Comparison of ENCODE assay signal across 19 cellular contexts in genomic region chr10:38070501-38070900, GRCh38. TPM values are rescaled to one million over a fixed set of nuclear protein-coding genes. Genes with fewer than 3 reads are reported as not detected.
DNase-seq lines count a peak whose midpoint lies in the region; TF ChIP-seq lines count a peak whose summit lies in the region.
"Had no signal": no experiment of that assay in that cellular context is flagged by ENCODE, and none has a peak within 500 bp of the region (broad histone marks: within the 10 kb centered on the region; RNA-seq: fewer than 3 reads in every experiment).

No MANE protein-coding gene starts in this region.

- no peak for TF ChIP-seq POLR2A in esophagus squamous epithelium (IDR thresholded peaks at IDR 0.05)

- WGBS in esophagus squamous epithelium, 2 donors = 73 to 87% methylated on average over 6 to 7 of the region's 8 CpGs

- H3K27me3 Mint-ChIP-seq in activated CD4-positive, alpha-beta T cell treated with anti-CD3 and anti-CD28 coated beads, Interleukin-2, amount 10 ng/mL, durations not matched to agents 24 days and 14 days = no peaks in the 10 kb centered on the region

- peaks cover under 1% of the 10 kb centered on the region for H3K36me3 Mint-ChIP-seq in activated CD4-positive, alpha-beta T cell treated with anti-CD3 and anti-CD28 coated beads, Interleukin-2, amount 10 ng/mL, durations not matched to agents 24 days and 14 days (ENCODE audit: low read depth)

- peaks cover 0 to 5% (median 0%) of the 10 kb centered on the region in 3 donors for H3K9me3 ChIP-seq in esophagus squamous epithelium
- H3K9me3 ChIP-seq: HAP-1 had no signal

- H3K27ac ChIP-seq in dorsolateral prefrontal cortex = no peak overlapping the region
- no peak overlapping the region for H3K27ac ChIP-seq in esophagus squamous epithelium
- H3K27ac ChIP-seq: 22Rv1 had no signal

- peaks cover 16% of the 10 kb centered on the region for H3K9me3 Mint-ChIP-seq in activated CD4-positive, alpha-beta T cell treated with anti-CD3 and anti-CD28 coated beads, Interleukin-2, amount 10 ng/mL, durations not matched to agents 24 days and 14 days
- H3K9me3 Mint-ChIP-seq: HFFc6 had no signal

- DNase-seq in activated CD4-positive, alpha-beta T cell treated with anti-CD3 and anti-CD28 coated beads, Interleukin-2, amount 10 ng/mL, durations not matched to agents 24 days and 14 days = peak; percentile 27
- DNase-seq in activated CD4-positive, alpha-beta T cell treated with anti-CD3 and anti-CD28 coated beads, Interleukin-2, amount 50 U/mL, for 4 hours = no peak
- DNase-seq in dorsolateral prefrontal cortex (peak in 6 of 10 donors; percentile 41 to 75 (median 52)), nucleus accumbens (lab: John Stamatoyannopoulos, UW) (peak in 32 of 56 donors; percentile 2 to 76 (median 34)), esophagus squamous epithelium (lab: John Stamatoyannopoulos, UW) (no peak), T-helper 9 cell (no peak), midbrain (lab: John Stamatoyannopoulos, UW) (no peak), NCI-H510A treated with DMSO at 0.1 percent for 48 hours (lab: John Stamatoyannopoulos, UW) (no peak)
- DNase-seq: C1 segment of cervical spinal cord; Calu3; CD4-positive, alpha-beta memory T cell; COR-L47; DMS53; DMS79 treated with DMSO at 0.1 percent for 48 hours; GF-D8; HFFc6 had no signal

- peaks cover 4% of the 10 kb centered on the region for H3K4me1 Mint-ChIP-seq in activated CD4-positive, alpha-beta T cell treated with anti-CD3 and anti-CD28 coated beads, Interleukin-2, amount 10 ng/mL, durations not matched to agents 24 days and 14 days
- H3K4me1 Mint-ChIP-seq: GM23338 had no signal

- intact Hi-C loops in activated CD4-positive, alpha-beta T cell treated with anti-CD3 and anti-CD28 coated beads, Interleukin-2, amount 10 ng/mL, durations not matched to agents 24 days and 14 days (cut with micrococcal nuclease) = no loop called here
- intact Hi-C loops in dorsolateral prefrontal cortex (cut with DNase I) = no loop called here
- intact Hi-C loops in esophagus squamous epithelium (cut with DNase I) = no loop called here

- H3K4me1 ChIP-seq in esophagus squamous epithelium = no peaks in the 10 kb centered on the region
- H3K4me1 ChIP-seq: HAP-1 had no signal

- H3K27me3 ChIP-seq in dorsolateral prefrontal cortex (no peaks in the 10 kb centered on the region), esophagus squamous epithelium (no peaks in the 10 kb centered on the region)

- no peak for TF ChIP-seq CTCF in dorsolateral prefrontal cortex (IDR thresholded peaks at IDR 0.05 in 54 of 56, conservative IDR thresholded peaks at IDR 0.05 in 2 of 56; ENCODE audit: low read depth in 1 of 56, partially characterized antibody in 56 of 56)
- TF ChIP-seq CTCF in esophagus squamous epithelium (IDR thresholded peaks at IDR 0.05) = no peak

- no peak overlapping the region for H3K27ac Mint-ChIP-seq in activated CD4-positive, alpha-beta T cell treated with anti-CD3 and anti-CD28 coated beads, Interleukin-2, amount 10 ng/mL, durations not matched to agents 24 days and 14 days
- H3K27ac Mint-ChIP-seq: CD4-positive, alpha-beta memory T cell; GM23338; HFFc6 had no signal

- H3K4me3 Mint-ChIP-seq in activated CD4-positive, alpha-beta T cell treated with anti-CD3 and anti-CD28 coated beads, Interleukin-2, amount 10 ng/mL, durations not matched to agents 24 days and 14 days = no peak overlapping the region
- H3K4me3 Mint-ChIP-seq: CD4-positive, alpha-beta memory T cell; GM23338; HFFc6 had no signal

- H3K36me3 ChIP-seq in esophagus squamous epithelium = no peaks in the 10 kb centered on the region
- H3K36me3 ChIP-seq: HAP-1 had no signal

- H3K4me3 ChIP-seq in dorsolateral prefrontal cortex (no peak overlapping the region), esophagus squamous epithelium (no peak overlapping the region)
- H3K4me3 ChIP-seq: GM23338, HAP-1 had no signal

RNA-seq across cellular contexts. Expression of gene ZNF37A, which starts 23.6 kb away (rescaled TPM):
- total RNA-seq in activated CD4-positive, alpha-beta T cell treated with anti-CD3 and anti-CD28 coated beads, Interleukin-2, amount 10 ng/mL, durations not matched to agents 24 days and 14 days = 29.7 and 33.5 TPM in 2 replicates
- total RNA-seq in dorsolateral prefrontal cortex (10 to 100 TPM; 24.5 to 48.8 (median 36.0) TPM), esophagus squamous epithelium (10 to 100 TPM in 2 of 4 donors, 1 to 10 TPM in 2; 4.4 to 17.6 (median 11.9) TPM)

Comparison
In these comparisons a context has a peak if more than half of its experiments do, and no peak if none do; other contexts are left out.
1. DNase-seq: peak in activated CD4-positive, alpha-beta T cell treated with anti-CD3 and anti-CD28 coated beads, Interleukin-2, amount 10 ng/mL, durations not matched to agents 24 days and 14 days (single experiment), dorsolateral prefrontal cortex (6 of 10) and nucleus accumbens (32 of 56); none in activated CD4-positive, alpha-beta T cell treated with anti-CD3 and anti-CD28 coated beads, Interleukin-2, amount 50 U/mL, for 4 hours (0 of 2), esophagus squamous epithelium (single experiment), T-helper 9 cell (single experiment), midbrain (single experiment) and NCI-H510A treated with DMSO at 0.1 percent for 48 hours (single experiment).